23 cellular contexts compared by ENCODE assay signal in genomic region chr4:93370256-93370655, GRCh38.
DNase-seq lines count a peak whose midpoint lies in the region; ATAC-seq, FAIRE-seq and TF ChIP-seq lines count a peak whose summit lies in the region.
"Had no signal": no experiment of that assay in that cellular context is flagged by ENCODE, and none has a peak within 500 bp of the region (broad histone marks: within the 10 kb centered on the region; RNA-seq: fewer than 3 reads in every experiment).

No MANE protein-coding gene starts in this region.

- no peak overlapping the region for H2AK5ac ChIP-seq in H1 (ENCODE audit: low read depth, low read length)

- H2BK15ac ChIP-seq in H1 (ENCODE audit: low read length) = no peak overlapping the region

- H3K4me1 ChIP-seq in H1 (replicated peaks in 1 of 4; ENCODE audit: control insufficient read depth in 3 of 4, insufficient read depth in 4 of 4, low read length in 3 of 4) = peaks cover 0 to 3% (median 1%) of the 10 kb centered on the region in 4 experiments; a peak in 3 of 7 replicates
- H3K4me1 ChIP-seq: A549; BLaER1 treated with 17β-estradiol and CSF1 and Interleukin-3, amounts not matched to agents 10 nM and 100 nM; Caco-2 had no signal

- TF ChIP-seq POLR2A in H1 (IDR thresholded peaks at IDR 0.05; ENCODE audit: control extremely low read depth in 1 of 2, low read depth in 2 of 2, low read length in 2 of 2) = no peak

- no peak overlapping the region for H3K18ac ChIP-seq in H1 (ENCODE audit: extremely low read depth, low read length)

- no peaks in the 10 kb centered on the region for H3K27me3 Mint-ChIP-seq in activated naive CD8-positive, alpha-beta T cell treated with anti-CD3 and anti-CD28 coated beads, Interleukin-2, amount 10 ng/mL, durations not matched to agents 7 days and 5 days
- no peaks in the 10 kb centered on the region for H3K27me3 Mint-ChIP-seq in activated naive CD8-positive, alpha-beta T cell treated with anti-CD3 and anti-CD28 coated beads, Interleukin-2, amount 50 U/mL, for 24 hours
- no peaks in the 10 kb centered on the region for H3K27me3 Mint-ChIP-seq in activated T-helper 1 cell treated with anti-CD3 and anti-CD28 coated beads, Interleukin-12 subunit alpha, Interleukin-12 subunit beta, Interleukin-2, Interleukin-4 antibody, amounts not matched to agents 30 ng/mL and 10 ng/mL and 1 ng/mL, durations not matched to agents 14 hours and 24 hours and 36 hours (ENCODE audit: insufficient read depth)
- H3K27me3 Mint-ChIP-seq in neural crest cell (ENCODE audit: low read depth) = no peaks in the 10 kb centered on the region
- no peaks in the 10 kb centered on the region for H3K27me3 Mint-ChIP-seq in activated CD8-positive, alpha-beta T cell treated with anti-CD3 and anti-CD28 coated beads, Interleukin-2, amount 10 ng/mL, durations not matched to agents 7 days and 5 days (ENCODE audit: low read depth)
- H3K27me3 Mint-ChIP-seq: B cell; CD4-positive, alpha-beta T cell had no signal

- H3K79me2 ChIP-seq in H1 (ENCODE audit: control insufficient read depth in 1 of 2, insufficient read depth in 2 of 2, low read length in 2 of 2) = 0 out of 4 replicates have a peak, but pooled peaks cover 0 to 2% of the 10 kb centered on the region in 2 experiments

- H3K9me3 Mint-ChIP-seq in activated naive CD8-positive, alpha-beta T cell treated with anti-CD3 and anti-CD28 coated beads, Interleukin-2, amount 10 ng/mL, durations not matched to agents 7 days and 5 days = no peaks in the 10 kb centered on the region
- peaks cover 10% of the 10 kb centered on the region for H3K9me3 Mint-ChIP-seq in activated naive CD8-positive, alpha-beta T cell treated with anti-CD3 and anti-CD28 coated beads, Interleukin-2, amount 50 U/mL, for 24 hours
- H3K9me3 Mint-ChIP-seq in activated T-helper 1 cell treated with anti-CD3 and anti-CD28 coated beads, Interleukin-12 subunit alpha, Interleukin-12 subunit beta, Interleukin-2, Interleukin-4 antibody, amounts not matched to agents 30 ng/mL and 10 ng/mL and 1 ng/mL, durations not matched to agents 14 hours and 24 hours and 36 hours = no peaks in the 10 kb centered on the region
- no peaks in the 10 kb centered on the region for H3K9me3 Mint-ChIP-seq in neural crest cell
- no peaks in the 10 kb centered on the region for H3K9me3 Mint-ChIP-seq in activated CD8-positive, alpha-beta T cell treated with anti-CD3 and anti-CD28 coated beads, Interleukin-2, amount 10 ng/mL, durations not matched to agents 7 days and 5 days (ENCODE audit: insufficient read depth)

- H2AFZ ChIP-seq in H1 (ENCODE audit: low read length) = no peak overlapping the region

- no peak overlapping the region for H3K4me3 ChIP-seq in H1 (ENCODE audit: extremely low read depth in 1 of 4, insufficient read depth in 2 of 4, low read depth in 3 of 4, low read length in 4 of 4)
- H3K4me3 ChIP-seq: A549; BLaER1 treated with 17β-estradiol and CSF1 and Interleukin-3, amounts not matched to agents 10 nM and 100 nM had no signal

- FAIRE-seq in H1 (lab: Jason Lieb, UNC) = peak; percentile 7
- FAIRE-seq: A549, D721Med, G401.6, GM12891 had no signal

- no peaks in the 10 kb centered on the region for H3K36me3 ChIP-seq in H1 (ENCODE audit: control insufficient read depth in 2 of 4, insufficient read depth in 4 of 4, low read length in 3 of 4)
- H3K36me3 ChIP-seq: BLaER1 treated with 17β-estradiol and CSF1 and Interleukin-3, amounts not matched to agents 10 nM and 100 nM had no signal

- H3K27me3 ChIP-seq in H1 (replicated peaks in 1 of 4; ENCODE audit: control insufficient read depth in 3 of 4, extremely low read depth in 1 of 4, insufficient read depth in 3 of 4, low read length in 3 of 4) = no peaks in the 10 kb centered on the region; a peak in 1 of 7 replicates
- H3K27me3 ChIP-seq: BLaER1 treated with 17β-estradiol and CSF1 and Interleukin-3, amounts not matched to agents 10 nM and 100 nM had no signal

- H2BK12ac ChIP-seq in H1 (ENCODE audit: low read depth, low read length) = no peak overlapping the region

- peaks cover 3% of the 10 kb centered on the region; the same call in 1 of the 2 replicates for H3K23me2 ChIP-seq in H1 (ENCODE audit: low read depth, low read length)

- no peaks in the 10 kb centered on the region for H3K79me1 ChIP-seq in H1 (ENCODE audit: low read depth, low read length)

- POLR2A ChIA-PET in activated naive CD8-positive, alpha-beta T cell treated with anti-CD3 and anti-CD28 coated beads, Interleukin-2, amount 10 ng/mL, durations not matched to agents 7 days and 5 days (lab: Charles Lee) = no interaction called here
- POLR2A ChIA-PET in H1 (lab: Charles Lee; ENCODE audit: partially characterized antibody) = interaction anchor here (0.9 kb wide), 1 partner anchor 11 kb away, joined by 4 read pairs; no protein-coding TSS in a partner anchor
- POLR2A ChIA-PET in activated CD8-positive, alpha-beta T cell treated with anti-CD3 and anti-CD28 coated beads, Interleukin-2, amount 10 ng/mL, durations not matched to agents 7 days and 5 days (lab: Charles Lee) = no interaction called here

- H4K5ac ChIP-seq in H1 (ENCODE audit: insufficient read length, low read depth, low read length) = no peak overlapping the region

- H3K4me1 Mint-ChIP-seq in activated naive CD8-positive, alpha-beta T cell treated with anti-CD3 and anti-CD28 coated beads, Interleukin-2, amount 10 ng/mL, durations not matched to agents 7 days and 5 days = no peaks in the 10 kb centered on the region
- no peaks in the 10 kb centered on the region for H3K4me1 Mint-ChIP-seq in activated naive CD8-positive, alpha-beta T cell treated with anti-CD3 and anti-CD28 coated beads, Interleukin-2, amount 50 U/mL, for 24 hours
- no peaks in the 10 kb centered on the region for H3K4me1 Mint-ChIP-seq in activated T-helper 1 cell treated with anti-CD3 and anti-CD28 coated beads, Interleukin-12 subunit alpha, Interleukin-12 subunit beta, Interleukin-2, Interleukin-4 antibody, amounts not matched to agents 30 ng/mL and 10 ng/mL and 1 ng/mL, durations not matched to agents 14 hours and 24 hours and 36 hours (ENCODE audit: low read depth)
- H3K4me1 Mint-ChIP-seq in neural crest cell = no peaks in the 10 kb centered on the region
- H3K4me1 Mint-ChIP-seq in activated CD8-positive, alpha-beta T cell treated with anti-CD3 and anti-CD28 coated beads, Interleukin-2, amount 10 ng/mL, durations not matched to agents 7 days and 5 days (ENCODE audit: low read depth) = no peaks in the 10 kb centered on the region
- H3K4me1 Mint-ChIP-seq: B cell had no signal

- H3K9me3 ChIP-seq in H1 (ENCODE audit: insufficient read depth in 2 of 2, low read depth in 1 of 2, low read length in 1 of 2) = no peaks in the 10 kb centered on the region
- H3K9me3 ChIP-seq: A549, Caco-2 had no signal

- H3K4ac ChIP-seq in H1 (replicated peaks; ENCODE audit: insufficient read length, low read depth, low read length) = no peak overlapping the region

- H3K9ac ChIP-seq in H1 (replicated peaks in 1 of 4; ENCODE audit: extremely low read depth in 1 of 4, low read depth in 3 of 4, low read length in 3 of 4) = no peak overlapping the region
- H3K9ac ChIP-seq: BLaER1 treated with 17β-estradiol and CSF1 and Interleukin-3, amounts not matched to agents 10 nM and 100 nM had no signal

- no peak overlapping the region for H3K23ac ChIP-seq in H1 (ENCODE audit: insufficient read length)

- no peak for ATAC-seq in activated naive CD8-positive, alpha-beta T cell treated with anti-CD3 and anti-CD28 coated beads, Interleukin-2, amount 10 ng/mL, durations not matched to agents 7 days and 5 days (ENCODE audit: low read depth)
- no peak for ATAC-seq in activated naive CD8-positive, alpha-beta T cell treated with anti-CD3 and anti-CD28 coated beads, Interleukin-2, amount 50 U/mL, for 24 hours
- ATAC-seq in activated CD8-positive, alpha-beta T cell treated with anti-CD3 and anti-CD28 coated beads, Interleukin-2, amount 10 ng/mL, durations not matched to agents 7 days and 5 days = no peak
- no peak for ATAC-seq in GM18909 (IDR thresholded peaks at IDR 0.05; ENCODE audit: poor library complexity, unreplicated experiment)
- ATAC-seq: A549; CD8-positive, alpha-beta T cell had no signal

- peak overlapping the region; percentile 52 for H3K56ac ChIP-seq in H1 (replicated peaks; ENCODE audit: insufficient read length, low read depth, low read length)

- H2BK5ac ChIP-seq in H1 (ENCODE audit: low read depth, low read length) = no peak overlapping the region

- no peak overlapping the region for H3K4me2 ChIP-seq in H1 (ENCODE audit: insufficient read depth in 1 of 2, low read depth in 2 of 2, low read length in 2 of 2)
- H3K4me2 ChIP-seq: A549; BLaER1 treated with 17β-estradiol and CSF1 and Interleukin-3, amounts not matched to agents 10 nM and 100 nM had no signal

- no peak for DNase-seq in activated naive CD8-positive, alpha-beta T cell treated with anti-CD3 and anti-CD28 coated beads, Interleukin-2, amount 10 ng/mL, durations not matched to agents 7 days and 5 days
- no peak for DNase-seq in activated naive CD8-positive, alpha-beta T cell treated with anti-CD3 and anti-CD28 coated beads, Interleukin-2, amount 50 U/mL, for 24 hours
- DNase-seq in activated T-helper 1 cell treated with anti-CD3 and anti-CD28 coated beads, Interleukin-12 subunit alpha, Interleukin-12 subunit beta, Interleukin-2, Interleukin-4 antibody, amounts not matched to agents 30 ng/mL and 10 ng/mL and 1 ng/mL, durations not matched to agents 14 hours and 24 hours and 36 hours (ENCODE audit: low spot score) = no peak
- DNase-seq in H1 (ENCODE audit: low read depth in 1 of 2, low spot score in 2 of 2) = no peak
- DNase-seq in neural crest cell (ENCODE audit: low read depth, low spot score) = no peak
- no peak for DNase-seq in activated CD8-positive, alpha-beta T cell treated with anti-CD3 and anti-CD28 coated beads, Interleukin-2, amount 10 ng/mL, durations not matched to agents 7 days and 5 days
- no peak for DNase-seq in SW 1271 (lab: John Stamatoyannopoulos, UW)
- DNase-seq: AML-193; Caco-2; Calu3; CD4-positive, alpha-beta T cell; CD8-positive, alpha-beta T cell; DMS79 treated with DMSO at 0.1 percent for 48 hours; GF-D8 had no signal

- CTCF ChIA-PET in H1 (lab: Charles Lee; ENCODE audit: partially characterized antibody) = interaction anchor here (0.7 to 1.3 kb wide), 2 partner anchors 16 to 1205 kb away, joined by 3 to 5 read pairs; no protein-coding TSS in a partner anchor
- CTCF ChIA-PET in activated CD8-positive, alpha-beta T cell treated with anti-CD3 and anti-CD28 coated beads, Interleukin-2, amount 10 ng/mL, durations not matched to agents 7 days and 5 days (lab: Charles Lee) = no interaction called here

- H3K27ac Mint-ChIP-seq in activated naive CD8-positive, alpha-beta T cell treated with anti-CD3 and anti-CD28 coated beads, Interleukin-2, amount 10 ng/mL, durations not matched to agents 7 days and 5 days = peak overlapping the region; percentile 41
- H3K27ac Mint-ChIP-seq in activated naive CD8-positive, alpha-beta T cell treated with anti-CD3 and anti-CD28 coated beads, Interleukin-2, amount 50 U/mL, for 24 hours = no peak overlapping the region
- H3K27ac Mint-ChIP-seq in activated T-helper 1 cell treated with anti-CD3 and anti-CD28 coated beads, Interleukin-12 subunit alpha, Interleukin-12 subunit beta, Interleukin-2, Interleukin-4 antibody, amounts not matched to agents 30 ng/mL and 10 ng/mL and 1 ng/mL, durations not matched to agents 14 hours and 24 hours and 36 hours = peak overlapping the region; percentile 26
- H3K27ac Mint-ChIP-seq in neural crest cell (ENCODE audit: unreplicated experiment) = peak overlapping the region; percentile 76
- H3K27ac Mint-ChIP-seq in activated CD8-positive, alpha-beta T cell treated with anti-CD3 and anti-CD28 coated beads, Interleukin-2, amount 10 ng/mL, durations not matched to agents 7 days and 5 days = no peak overlapping the region
- H3K27ac Mint-ChIP-seq: B cell; CD4-positive, alpha-beta T cell; CD8-positive, alpha-beta T cell had no signal

- no peaks in the 10 kb centered on the region for H4K20me1 ChIP-seq in H1 (replicated peaks in 1 of 2; ENCODE audit: control insufficient read depth in 1 of 2, insufficient read depth in 2 of 2, low read length in 2 of 2)
- H4K20me1 ChIP-seq: BLaER1 treated with 17β-estradiol and CSF1 and Interleukin-3, amounts not matched to agents 10 nM and 100 nM had no signal

- TF ChIP-seq RAD21 in H1 (IDR thresholded peaks at IDR 0.05 in 1 of 2, conservative IDR thresholded peaks at IDR 0.05 in 1 of 2; ENCODE audit: low read depth in 2 of 2, low read length in 2 of 2) = no peak

- no peak overlapping the region for H2BK20ac ChIP-seq in H1 (ENCODE audit: low read length)

- H3K4me3 Mint-ChIP-seq in activated naive CD8-positive, alpha-beta T cell treated with anti-CD3 and anti-CD28 coated beads, Interleukin-2, amount 10 ng/mL, durations not matched to agents 7 days and 5 days = no peak overlapping the region
- no peak overlapping the region for H3K4me3 Mint-ChIP-seq in activated naive CD8-positive, alpha-beta T cell treated with anti-CD3 and anti-CD28 coated beads, Interleukin-2, amount 50 U/mL, for 24 hours
- H3K4me3 Mint-ChIP-seq in activated T-helper 1 cell treated with anti-CD3 and anti-CD28 coated beads, Interleukin-12 subunit alpha, Interleukin-12 subunit beta, Interleukin-2, Interleukin-4 antibody, amounts not matched to agents 30 ng/mL and 10 ng/mL and 1 ng/mL, durations not matched to agents 14 hours and 24 hours and 36 hours = no peak overlapping the region
- no peak overlapping the region for H3K4me3 Mint-ChIP-seq in neural crest cell
- H3K4me3 Mint-ChIP-seq in activated CD8-positive, alpha-beta T cell treated with anti-CD3 and anti-CD28 coated beads, Interleukin-2, amount 10 ng/mL, durations not matched to agents 7 days and 5 days = no peak overlapping the region
- H3K4me3 Mint-ChIP-seq: B cell; CD4-positive, alpha-beta T cell; CD8-positive, alpha-beta T cell had no signal

- no peak overlapping the region for H2BK120ac ChIP-seq in H1 (replicated peaks; ENCODE audit: low read depth, low read length)

- H4K8ac ChIP-seq in H1 (ENCODE audit: extremely low read depth, insufficient read depth, low read length) = no peak overlapping the region

- intact Hi-C loops in activated T-helper 1 cell treated with anti-CD3 and anti-CD28 coated beads, Interleukin-12 subunit alpha, Interleukin-12 subunit beta, Interleukin-2, Interleukin-4 antibody, amounts not matched to agents 30 ng/mL and 10 ng/mL and 1 ng/mL, durations not matched to agents 14 hours and 24 hours and 36 hours (cut with micrococcal nuclease) = no loop called here

- H4K91ac ChIP-seq in H1 (replicated peaks; ENCODE audit: insufficient read length, low read length) = no peak overlapping the region

- TF ChIP-seq CTCF in H1 (IDR thresholded peaks at IDR 0.05; ENCODE audit: control extremely low read depth in 1 of 3, insufficient read depth in 1 of 3, low read depth in 1 of 3, low read length in 3 of 3) (no peak), neural crest cell (conservative IDR thresholded peaks at IDR 0.05) (no peak)

- no peak for TF ChIP-seq EP300 in H1 (IDR thresholded peaks at IDR 0.05; ENCODE audit: borderline replicate concordance in 1 of 2, low read depth in 2 of 2, low read length in 2 of 2)

- H3K14ac ChIP-seq in H1 (ENCODE audit: insufficient read length) = no peak overlapping the region

- no peaks in the 10 kb centered on the region for H3K36me3 Mint-ChIP-seq in activated naive CD8-positive, alpha-beta T cell treated with anti-CD3 and anti-CD28 coated beads, Interleukin-2, amount 10 ng/mL, durations not matched to agents 7 days and 5 days
- H3K36me3 Mint-ChIP-seq in activated naive CD8-positive, alpha-beta T cell treated with anti-CD3 and anti-CD28 coated beads, Interleukin-2, amount 50 U/mL, for 24 hours (ENCODE audit: low read depth) = no peaks in the 10 kb centered on the region
- H3K36me3 Mint-ChIP-seq in activated T-helper 1 cell treated with anti-CD3 and anti-CD28 coated beads, Interleukin-12 subunit alpha, Interleukin-12 subunit beta, Interleukin-2, Interleukin-4 antibody, amounts not matched to agents 30 ng/mL and 10 ng/mL and 1 ng/mL, durations not matched to agents 14 hours and 24 hours and 36 hours (ENCODE audit: low read depth) = no peaks in the 10 kb centered on the region
- no peaks in the 10 kb centered on the region for H3K36me3 Mint-ChIP-seq in neural crest cell (ENCODE audit: low read depth)
- no peaks in the 10 kb centered on the region for H3K36me3 Mint-ChIP-seq in activated CD8-positive, alpha-beta T cell treated with anti-CD3 and anti-CD28 coated beads, Interleukin-2, amount 10 ng/mL, durations not matched to agents 7 days and 5 days (ENCODE audit: low read depth)
- H3K36me3 Mint-ChIP-seq: CD8-positive, alpha-beta T cell had no signal

- no peak overlapping the region for H3K27ac ChIP-seq in H1 (ENCODE audit: low read depth, low read length)
- H3K27ac ChIP-seq: 22Rv1; A549; BLaER1 treated with 17β-estradiol and CSF1 and Interleukin-3, amounts not matched to agents 10 nM and 100 nM; C4-2B had no signal

- 95% methylated on average over 6 of the region's 6 CpGs; no CpG with 5 or more reads in 1 of the 2 experiments for WGBS in H1 (ENCODE audit: extremely low coverage in 1 of 2, insufficient coverage in 1 of 2, insufficient read length in 1 of 2, insufficient replicate concordance in 2 of 2, low coverage in 1 of 2, low lambda C conversion rate in 2 of 2, missing lambda C conversion rate in 1 of 2), 2 experiments

Comparison
In these comparisons a context has a peak if more than half of its experiments do, and no peak if none do; other contexts are left out.
1. H3K27ac Mint-ChIP-seq: peak in activated naive CD8-positive, alpha-beta T cell treated with anti-CD3 and anti-CD28 coated beads, Interleukin-2, amount 10 ng/mL, durations not matched to agents 7 days and 5 days (single experiment), activated T-helper 1 cell treated with anti-CD3 and anti-CD28 coated beads, Interleukin-12 subunit alpha, Interleukin-12 subunit beta, Interleukin-2, Interleukin-4 antibody, amounts not matched to agents 30 ng/mL and 10 ng/mL and 1 ng/mL, durations not matched to agents 14 hours and 24 hours and 36 hours (single experiment) and neural crest cell (single experiment); none in activated naive CD8-positive, alpha-beta T cell treated with anti-CD3 and anti-CD28 coated beads, Interleukin-2, amount 50 U/mL, for 24 hours (single experiment) and activated CD8-positive, alpha-beta T cell treated with anti-CD3 and anti-CD28 coated beads, Interleukin-2, amount 10 ng/mL, durations not matched to agents 7 days and 5 days (single experiment).